Comparison of ENCODE assay signal across 9 cellular contexts in genomic region chr6:134446228-134446848, GRCh38.
DNase-seq lines count a peak whose midpoint lies in the region; ATAC-seq, FAIRE-seq and TF ChIP-seq lines count a peak whose summit lies in the region.
"Had no signal": no experiment of that assay in that cellular context is flagged by ENCODE, and none has a peak within 500 bp of the region (broad histone marks: within the 10 kb centered on the region; RNA-seq: fewer than 3 reads in every experiment).

No MANE protein-coding gene starts in this region.

- H3K23me2 ChIP-seq in H1 (ENCODE audit: low read depth, low read length): no peaks in the 10 kb centered on the region

- H3K27me3 ChIP-seq in DND-41 (ENCODE audit: insufficient read depth, low read length, poor library complexity) (no peaks in the 10 kb centered on the region), H1 (replicated peaks in 1 of 4; ENCODE audit: control insufficient read depth in 3 of 4, extremely low read depth in 1 of 4, insufficient read depth in 3 of 4, low read length in 3 of 4) (no peaks in the 10 kb centered on the region), vagina (no peaks in the 10 kb centered on the region)

- intact Hi-C loops in vagina (cut with DNase I): no loop called here

- H3K9me3 ChIP-seq in DND-41 (ENCODE audit: insufficient read depth, low read length, severe bottlenecking) (no peaks in the 10 kb centered on the region), H1 (ENCODE audit: insufficient read depth in 2 of 2, low read depth in 1 of 2, low read length in 1 of 2) (no peaks in the 10 kb centered on the region), vagina (no peaks in the 10 kb centered on the region)

- no peak for FAIRE-seq in H1 (lab: Jason Lieb, UNC)

- no peaks in the 10 kb centered on the region for H3K79me1 ChIP-seq in H1 (ENCODE audit: low read depth, low read length)

- no peak overlapping the region for H2BK5ac ChIP-seq in H1 (ENCODE audit: low read depth, low read length)

- H4K8ac ChIP-seq in H1 (ENCODE audit: extremely low read depth, insufficient read depth, low read length): no peak overlapping the region

- H3K4me2 ChIP-seq in DND-41 (ENCODE audit: insufficient read depth, low read length) (no peak overlapping the region), H1 (ENCODE audit: insufficient read depth in 1 of 2, low read depth in 2 of 2, low read length in 2 of 2) (no peak overlapping the region)

- H3K79me2 ChIP-seq in DND-41 (ENCODE audit: insufficient read depth, low read length): no peaks in the 10 kb centered on the region
- no peaks in the 10 kb centered on the region for H3K79me2 ChIP-seq in H1 (ENCODE audit: control insufficient read depth in 1 of 2, insufficient read depth in 2 of 2, low read length in 2 of 2)

- H3K23ac ChIP-seq in H1 (ENCODE audit: insufficient read length): no peak overlapping the region

- no peak for TF ChIP-seq EP300 in H1 (IDR thresholded peaks at IDR 0.05; ENCODE audit: borderline replicate concordance in 1 of 2, low read depth in 2 of 2, low read length in 2 of 2)

- no peak overlapping the region for H3K18ac ChIP-seq in H1 (ENCODE audit: extremely low read depth, low read length)

- no peak overlapping the region for H3K4ac ChIP-seq in H1 (replicated peaks; ENCODE audit: insufficient read length, low read depth, low read length)

- H3K4me1 ChIP-seq in DND-41 (ENCODE audit: insufficient read depth, low read length) (no peaks in the 10 kb centered on the region), H1 (replicated peaks in 1 of 4; ENCODE audit: control insufficient read depth in 3 of 4, insufficient read depth in 4 of 4, low read length in 3 of 4) (peaks cover 0 to 2% (median 0%) of the 10 kb centered on the region in 4 experiments; a peak in 1 of 7 replicates), vagina (peaks cover 18% of the 10 kb centered on the region)

- no peak overlapping the region for H3K9ac ChIP-seq in DND-41 (ENCODE audit: low read depth, low read length)
- H3K9ac ChIP-seq in H1 (replicated peaks in 1 of 4; ENCODE audit: extremely low read depth in 1 of 4, low read depth in 3 of 4, low read length in 3 of 4): no peak overlapping the region

- H3K27ac ChIP-seq in DND-41 (ENCODE audit: low read length) (no peak overlapping the region), H1 (ENCODE audit: low read depth, low read length) (no peak overlapping the region), vagina (no peak overlapping the region)

- H3K4me3 ChIP-seq in DND-41 (ENCODE audit: low read depth in 1 of 2, low read length in 2 of 2): no peak overlapping the region
- no peak overlapping the region for H3K4me3 ChIP-seq in H1 (ENCODE audit: extremely low read depth in 1 of 4, insufficient read depth in 2 of 4, low read depth in 3 of 4, low read length in 4 of 4)
- no peak overlapping the region for H3K4me3 ChIP-seq in vagina

- H2BK15ac ChIP-seq in H1 (ENCODE audit: low read length): no peak overlapping the region

- H2BK12ac ChIP-seq in H1 (ENCODE audit: low read depth, low read length): no peak overlapping the region

- CTCF ChIA-PET in H1 (lab: Charles Lee; ENCODE audit: partially characterized antibody): interaction anchor here (1.0 kb wide), 1 partner anchor 10 kb away, joined by 3 read pairs; no protein-coding TSS in a partner anchor

- no peak overlapping the region for H2AFZ ChIP-seq in DND-41 (ENCODE audit: low read depth, low read length)
- no peak overlapping the region for H2AFZ ChIP-seq in H1 (ENCODE audit: low read length)

- H3K56ac ChIP-seq in H1 (replicated peaks; ENCODE audit: insufficient read length, low read depth, low read length): no peak overlapping the region

- POLR2A ChIA-PET in H1 (lab: Charles Lee; ENCODE audit: partially characterized antibody): no interaction called here

- DNase-seq in DND-41 (no peak), NCI-H69 (lab: John Stamatoyannopoulos, UW) (peak; percentile 9), H1 (ENCODE audit: low read depth in 1 of 2, low spot score in 2 of 2) (no peak), occipital lobe (lab: John Stamatoyannopoulos, UW) (peak; percentile 10), vagina (ENCODE audit: extremely low spot score in 2 of 2) (no peak), T-helper 2 cell (no peak)
- DNase-seq: activated CD8-positive, alpha-beta T cell treated with anti-CD3 and anti-CD28 coated beads for 36 hours had no signal

- TF ChIP-seq RAD21 in H1 (IDR thresholded peaks at IDR 0.05 in 1 of 2, conservative IDR thresholded peaks at IDR 0.05 in 1 of 2; ENCODE audit: low read depth in 2 of 2, low read length in 2 of 2): peak in 1 of 2 experiments; percentile 14; a peak in 1 of 4 replicates

- H3K14ac ChIP-seq in H1 (ENCODE audit: insufficient read length): no peak overlapping the region

- H4K5ac ChIP-seq in H1 (ENCODE audit: insufficient read length, low read depth, low read length): no peak overlapping the region

- no peak overlapping the region for H4K91ac ChIP-seq in H1 (replicated peaks; ENCODE audit: insufficient read length, low read length)

- no peaks in the 10 kb centered on the region for H3K36me3 ChIP-seq in DND-41 (ENCODE audit: insufficient read depth, low read length)
- no peaks in the 10 kb centered on the region for H3K36me3 ChIP-seq in H1 (ENCODE audit: control insufficient read depth in 2 of 4, insufficient read depth in 4 of 4, low read length in 3 of 4)
- H3K36me3 ChIP-seq in vagina: no peaks in the 10 kb centered on the region

- no peaks in the 10 kb centered on the region for H4K20me1 ChIP-seq in DND-41 (ENCODE audit: insufficient read depth, low read length)
- H4K20me1 ChIP-seq in H1 (replicated peaks in 1 of 2; ENCODE audit: control insufficient read depth in 1 of 2, insufficient read depth in 2 of 2, low read length in 2 of 2): no peaks in the 10 kb centered on the region

- TF ChIP-seq POLR2A in H1 (IDR thresholded peaks at IDR 0.05; ENCODE audit: control extremely low read depth in 1 of 2, low read depth in 2 of 2, low read length in 2 of 2): no peak
- no peak for TF ChIP-seq POLR2A in vagina (IDR thresholded peaks at IDR 0.05)

- H2BK120ac ChIP-seq in H1 (replicated peaks; ENCODE audit: low read depth, low read length): no peak overlapping the region

- H2AK5ac ChIP-seq in H1 (ENCODE audit: low read depth, low read length): no peak overlapping the region

- H2BK20ac ChIP-seq in H1 (ENCODE audit: low read length): no peak overlapping the region

- TF ChIP-seq CTCF in DND-41 (IDR thresholded peaks at IDR 0.05; ENCODE audit: borderline replicate concordance, extremely low read depth, low read length, poor library complexity, severe bottlenecking) (peak; percentile 20), H1 (IDR thresholded peaks at IDR 0.05; ENCODE audit: control extremely low read depth in 1 of 3, insufficient read depth in 1 of 3, low read depth in 1 of 3, low read length in 3 of 3) (peak; percentile 6 to 12 (median 9); a peak in 2 of 4 replicates), vagina (IDR thresholded peaks at IDR 0.05) (no peak)

- 95% methylated on average over 6 of the region's 6 CpGs; no CpG with 5 or more reads in 1 of the 2 experiments for WGBS in H1 (ENCODE audit: extremely low coverage in 1 of 2, insufficient coverage in 1 of 2, insufficient read length in 1 of 2, insufficient replicate concordance in 2 of 2, low coverage in 1 of 2, low lambda C conversion rate in 2 of 2, missing lambda C conversion rate in 1 of 2), 2 experiments

- ATAC-seq in DND-41 (ENCODE audit: insufficient read depth, low read depth) (no peak), GM18907 (IDR thresholded peaks at IDR 0.05; ENCODE audit: unreplicated experiment) (no peak), GM18502 (IDR thresholded peaks at IDR 0.05; ENCODE audit: poor library complexity, unreplicated experiment) (no peak)
- ATAC-seq: activated CD8-positive, alpha-beta T cell treated with anti-CD3 and anti-CD28 coated beads for 36 hours had no signal

TF ChIP-seq in H1, 55 proteins besides CTCF, POLR2A, EP300 and RAD21:
- no peak for TF ChIP-seq CHD2 (IDR thresholded peaks at IDR 0.05; ENCODE audit: low read length)
- no peak for TF ChIP-seq CTBP2 (IDR thresholded peaks at IDR 0.05; ENCODE audit: borderline replicate concordance, insufficient read depth, insufficient read length, low read length)
- no peak for TF ChIP-seq SRF (IDR thresholded peaks at IDR 0.05; ENCODE audit: low read depth, low read length)
- no peak for TF ChIP-seq SAP30 (IDR thresholded peaks at IDR 0.05; ENCODE audit: insufficient read depth, insufficient replicate concordance, low read length)
- TF ChIP-seq USF2 (IDR thresholded peaks at IDR 0.05; ENCODE audit: low read length): no peak
- TF ChIP-seq JUN (IDR thresholded peaks at IDR 0.05; ENCODE audit: low read depth, low read length): no peak
- no peak for TF ChIP-seq JUND (IDR thresholded peaks at IDR 0.05; ENCODE audit: low read length)
- TF ChIP-seq SIX5 (IDR thresholded peaks at IDR 0.05; ENCODE audit: low read depth, low read length): no peak
- TF ChIP-seq CHD1 (IDR thresholded peaks at IDR 0.05; ENCODE audit: low read depth, low read length): no peak
- no peak for TF ChIP-seq MAX (IDR thresholded peaks at IDR 0.05)
- no peak for TF ChIP-seq RFX5 (IDR thresholded peaks at IDR 0.05; ENCODE audit: borderline replicate concordance, low read depth, low read length)
- TF ChIP-seq POU5F1 (IDR thresholded peaks at IDR 0.05; ENCODE audit: low read depth, low read length): no peak
- no peak for TF ChIP-seq RXRA (IDR thresholded peaks at IDR 0.05; ENCODE audit: insufficient read depth, low read depth, low read length)
- TF ChIP-seq SIN3A (conservative IDR thresholded peaks at IDR 0.05 in 1 of 2, IDR thresholded peaks at IDR 0.05 in 1 of 2; ENCODE audit: low read depth in 1 of 2, low read length in 2 of 2): no peak
- TF ChIP-seq CEBPB (IDR thresholded peaks at IDR 0.05; ENCODE audit: low read depth, low read length): no peak
- no peak for TF ChIP-seq HDAC2 (IDR thresholded peaks at IDR 0.05; ENCODE audit: borderline replicate concordance in 1 of 2, low read depth in 2 of 2, low read length in 2 of 2)
- TF ChIP-seq TEAD4 (IDR thresholded peaks at IDR 0.05; ENCODE audit: low read depth, low read length): no peak

Comparison
In these comparisons a context has a peak if more than half of its experiments do, and no peak if none do; other contexts are left out.
1. DNase-seq: peak in NCI-H69 (single experiment) and occipital lobe (single experiment); none in DND-41 (single experiment), H1 (0 of 2), vagina (0 of 2) and T-helper 2 cell (0 of 5).
2. CTCF ChIP-seq: peak in DND-41 (single experiment) and H1 (3 of 3); none in vagina (0 of 3).